7 cellular contexts compared by ENCODE assay signal in the genomic region with DNA sequence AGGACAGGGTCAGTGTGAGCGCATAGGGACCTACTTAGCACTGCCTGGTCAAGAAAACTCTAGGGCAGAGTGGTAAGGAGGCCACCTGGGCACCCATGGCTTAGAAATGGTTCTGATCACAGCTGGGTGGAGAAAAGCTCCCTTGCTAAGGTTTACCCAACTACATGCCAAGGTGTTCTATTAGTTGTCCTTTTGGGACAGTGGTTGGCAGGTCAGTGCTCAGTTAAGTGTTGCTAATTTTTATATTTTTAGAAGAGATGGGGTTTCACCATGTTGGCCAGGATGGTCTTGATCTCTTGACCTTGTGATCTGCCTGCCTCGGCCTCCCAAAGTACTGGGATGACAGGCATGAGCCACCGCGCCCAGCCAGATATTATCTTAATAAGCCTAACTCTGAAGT. TPM values are rescaled to one million over a fixed set of nuclear protein-coding genes. Genes with fewer than 3 reads are reported as not detected.
DNase-seq lines count a peak whose midpoint lies in the region; ATAC-seq and TF ChIP-seq lines count a peak whose summit lies in the region.
"Not testable (repeated sequence)": the region's sequence is repeated elsewhere in the genome, so short reads cannot be mapped to it uniquely, and the experiment has no call there.

No MANE protein-coding gene starts in this region.

- ATAC-seq in central memory CD8-positive, alpha-beta T cell (replicated peaks; ENCODE audit: extremely low read depth, poor library complexity, severe bottlenecking): not testable (repeated sequence)
- peak; percentile 43 to 75 (median 67) for ATAC-seq in psoas muscle

- not testable (repeated sequence) for H3K27me3 Mint-ChIP-seq in activated naive CD4-positive, alpha-beta T cell treated with anti-CD3 and anti-CD28 coated beads, Interleukin-2, amount 10 ng/mL, durations not matched to agents 7 days and 5 days; central memory CD8-positive, alpha-beta T cell; mesothelial cell of epicardium (ENCODE audit: low read depth); neural progenitor cell (ENCODE audit: insufficient read depth, low read depth)

- H3K27ac Mint-ChIP-seq in activated naive CD4-positive, alpha-beta T cell treated with anti-CD3 and anti-CD28 coated beads, Interleukin-2, amount 10 ng/mL, durations not matched to agents 7 days and 5 days: peak overlapping the region; percentile 7
- peak overlapping the region; percentile 22 for H3K27ac Mint-ChIP-seq in central memory CD8-positive, alpha-beta T cell (ENCODE audit: low read depth)
- H3K27ac Mint-ChIP-seq in mesothelial cell of epicardium (peak overlapping the region; percentile 32), neural progenitor cell (peak overlapping the region; percentile 28)

- not testable (repeated sequence) for H2AFZ ChIP-seq in neural progenitor cell (replicated peaks)

- DNase-seq in SK-N-MC (ENCODE audit: low read depth, low spot score); activated naive CD4-positive, alpha-beta T cell treated with anti-CD3 and anti-CD28 coated beads, Interleukin-2, amount 10 ng/mL, durations not matched to agents 7 days and 5 days; central memory CD8-positive, alpha-beta T cell (ENCODE audit: low spot score in 2 of 2); left ventricle myocardium inferior; mesothelial cell of epicardium (ENCODE audit: low spot score in 2 of 2, unreplicated experiment in 2 of 2); neural progenitor cell (ENCODE audit: low spot score); psoas muscle: not testable (repeated sequence)

- H3K4me2 ChIP-seq in neural progenitor cell: not testable (repeated sequence)

- not testable (repeated sequence) for H3F3A ChIP-seq in neural progenitor cell (ENCODE audit: low read depth)

- TF ChIP-seq CTCF in left ventricle myocardium inferior (IDR thresholded peaks at IDR 0.05; ENCODE audit: borderline replicate concordance); mesothelial cell of epicardium (IDR thresholded peaks at IDR 0.05; ENCODE audit: unreplicated experiment); neural progenitor cell (IDR thresholded peaks at IDR 0.05); psoas muscle (IDR thresholded peaks at IDR 0.05): not testable (repeated sequence)

- intact Hi-C loops in left ventricle myocardium inferior (cut with micrococcal nuclease); psoas muscle (cut with DNase I): not testable (repeated sequence)

- CTCF ChIA-PET in activated naive CD4-positive, alpha-beta T cell treated with anti-CD3 and anti-CD28 coated beads, Interleukin-2, amount 10 ng/mL, durations not matched to agents 7 days and 5 days (lab: Charles Lee): not testable (repeated sequence)

- H3K4me1 ChIP-seq in left ventricle myocardium inferior (peaks cover 60% of the 10 kb centered on the region), psoas muscle (peaks cover 36% of the 10 kb centered on the region)
- H3K4me1 ChIP-seq in neural progenitor cell: not testable (repeated sequence)

- H3K27me3 ChIP-seq in left ventricle myocardium inferior (ENCODE audit: low read depth); neural progenitor cell; psoas muscle (ENCODE audit: insufficient read depth in 3 of 3, low read length in 2 of 3): not testable (repeated sequence)

- H3K9me3 ChIP-seq in SK-N-MC (ENCODE audit: low read depth, low read length); left ventricle myocardium inferior (replicated peaks); neural progenitor cell (ENCODE audit: low read depth); psoas muscle: not testable (repeated sequence)

- not testable (repeated sequence) for H3K9ac ChIP-seq in SK-N-MC (ENCODE audit: insufficient read length); neural progenitor cell

- H3K4me3 ChIP-seq in SK-N-MC, left ventricle myocardium inferior, neural progenitor cell, psoas muscle: not testable (repeated sequence)

- H3K4me1 Mint-ChIP-seq in activated naive CD4-positive, alpha-beta T cell treated with anti-CD3 and anti-CD28 coated beads, Interleukin-2, amount 10 ng/mL, durations not matched to agents 7 days and 5 days: peaks cover 34% of the 10 kb centered on the region
- peaks cover 25% of the 10 kb centered on the region for H3K4me1 Mint-ChIP-seq in central memory CD8-positive, alpha-beta T cell
- not testable (repeated sequence) for H3K4me1 Mint-ChIP-seq in mesothelial cell of epicardium, neural progenitor cell

- H3K4me3 Mint-ChIP-seq in activated naive CD4-positive, alpha-beta T cell treated with anti-CD3 and anti-CD28 coated beads, Interleukin-2, amount 10 ng/mL, durations not matched to agents 7 days and 5 days; central memory CD8-positive, alpha-beta T cell; mesothelial cell of epicardium; neural progenitor cell: not testable (repeated sequence)

- peaks cover 12% of the 10 kb centered on the region for H3K36me3 Mint-ChIP-seq in activated naive CD4-positive, alpha-beta T cell treated with anti-CD3 and anti-CD28 coated beads, Interleukin-2, amount 10 ng/mL, durations not matched to agents 7 days and 5 days
- H3K36me3 Mint-ChIP-seq in central memory CD8-positive, alpha-beta T cell (ENCODE audit: insufficient read depth): peaks cover 13% of the 10 kb centered on the region
- not testable (repeated sequence) for H3K36me3 Mint-ChIP-seq in mesothelial cell of epicardium
- H3K36me3 Mint-ChIP-seq in neural progenitor cell: peaks cover 25% of the 10 kb centered on the region

- not testable (repeated sequence) for H3K9me3 Mint-ChIP-seq in activated naive CD4-positive, alpha-beta T cell treated with anti-CD3 and anti-CD28 coated beads, Interleukin-2, amount 10 ng/mL, durations not matched to agents 7 days and 5 days; central memory CD8-positive, alpha-beta T cell; mesothelial cell of epicardium; neural progenitor cell

- H4K20me1 ChIP-seq in neural progenitor cell (ENCODE audit: low read depth): peaks cover 36% of the 10 kb centered on the region

- H3K36me3 ChIP-seq in SK-N-MC (ENCODE audit: insufficient read depth, low read length): peaks cover 17% of the 10 kb centered on the region; the same call in 1 of the 2 replicates
- H3K36me3 ChIP-seq in left ventricle myocardium inferior; neural progenitor cell; psoas muscle (ENCODE audit: insufficient read depth in 1 of 2, low read depth in 1 of 2): not testable (repeated sequence)

- peaks cover 99% of the 10 kb centered on the region for H3K79me2 ChIP-seq in neural progenitor cell (ENCODE audit: low read depth)

- H3K27ac ChIP-seq in SK-N-MC: 0 out of 2 replicates have a peak overlapping the region, but pooled peaks have one; percentile 12
- peak overlapping the region; percentile 82 for H3K27ac ChIP-seq in left ventricle myocardium inferior (replicated peaks)
- not testable (repeated sequence) for H3K27ac ChIP-seq in neural progenitor cell
- peak overlapping the region; percentile 23 for H3K27ac ChIP-seq in psoas muscle

- WGBS in psoas muscle, 3 donors: 49 to 73% (median 60%) methylated on average over 4 of the region's 4 CpGs

RNA-seq across cellular contexts. Expression of a gene that starts 10.3 kb away (rescaled TPM):
- total RNA-seq in left ventricle myocardium inferior (37.5 TPM), mesothelial cell of epicardium (38.2 to 41.9 TPM (median 41.3 TPM) in 3 replicates), neural progenitor cell (ENCODE audit: low replicate concordance) (52.2 and 59.6 TPM in 2 replicates), psoas muscle (10 to 100 TPM; 26.4 to 60.4 (median 33.1) TPM)
- 10 to 100 TPM; 29.7 to 48.0 (median 40.4) TPM for polyA plus RNA-seq in psoas muscle

RNA-seq across cellular contexts. Expression of a gene that starts 45.7 kb away (rescaled TPM):
- total RNA-seq in left ventricle myocardium inferior (569 TPM), mesothelial cell of epicardium (714 to 730 TPM (median 714 TPM) in 3 replicates), neural progenitor cell (ENCODE audit: low replicate concordance) (1,602 and 2,181 TPM in 2 replicates), psoas muscle (100 to 1,000 TPM; 641 to 874 (median 838) TPM)
- 100 to 1,000 TPM; 655 to 927 (median 670) TPM for polyA plus RNA-seq in psoas muscle

RNA-seq across cellular contexts. Expression of a gene that starts 46.8 kb away (rescaled TPM):
- total RNA-seq in left ventricle myocardium inferior (150 TPM), mesothelial cell of epicardium (144 to 149 TPM (median 147 TPM) in 3 replicates), neural progenitor cell (ENCODE audit: low replicate concordance) (28.7 and 40.6 TPM in 2 replicates), psoas muscle (10 to 100 TPM; 68.1 to 82.7 (median 73.2) TPM)
- 10 to 100 TPM; 24.0 to 32.7 (median 28.4) TPM for polyA plus RNA-seq in psoas muscle
